ENCODE assay signal across 18 cellular contexts in the genomic region with DNA sequence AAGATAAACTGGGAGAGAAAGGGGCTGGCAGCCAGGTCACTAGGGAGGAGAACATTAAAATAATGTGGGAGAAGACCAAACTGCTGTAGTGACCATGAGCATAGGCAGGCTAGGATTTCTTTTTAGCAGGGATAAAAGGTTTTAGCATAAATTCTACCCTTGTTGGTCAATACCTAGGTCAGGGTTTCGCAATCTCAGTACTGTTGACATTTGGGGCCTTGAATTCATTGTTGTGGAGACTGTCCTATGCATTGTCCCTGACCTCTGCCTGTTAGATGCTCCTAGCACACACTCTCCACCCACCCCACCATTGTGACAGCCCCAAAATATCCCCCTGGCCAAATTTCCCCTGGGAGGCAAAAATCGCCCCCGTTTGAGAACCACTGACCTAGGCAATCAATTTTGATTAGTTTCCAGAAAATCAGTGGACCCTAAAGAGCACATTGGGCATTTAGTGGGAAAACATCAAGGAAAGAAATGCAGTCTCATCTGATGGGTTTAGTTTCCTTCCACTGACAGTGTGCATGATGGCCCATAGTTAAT.
A peak's percentile ranks its signal among the peaks of the same experiment; 100 is the strongest.
DNase-seq lines count a peak whose midpoint lies in the region; ATAC-seq and TF ChIP-seq lines count a peak whose summit lies in the region.
"Had no signal": no experiment of that assay in that cellular context is flagged by ENCODE, and none has a peak within 500 bp of the region (broad histone marks: within the 10 kb centered on the region; RNA-seq: fewer than 3 reads in every experiment).

No MANE protein-coding gene starts in this region.

- H3K4me1 Mint-ChIP-seq in GM23338 (peaks cover 44% of the 10 kb centered on the region), endodermal cell (peaks cover 25% of the 10 kb centered on the region), osteocyte (ENCODE audit: unreplicated experiment) (peaks cover 33% of the 10 kb centered on the region)
- H3K4me1 Mint-ChIP-seq: IgD-negative memory B cell had no signal

- H3K9ac ChIP-seq in endodermal cell (ENCODE audit: extremely low read depth, low read length, poor library complexity, severe bottlenecking) = no peak overlapping the region

- WGBS in endodermal cell (ENCODE audit: insufficient coverage in 1 of 2, insufficient read length in 1 of 2), 2 experiments = 84 to 89% methylated on average over 3 of the region's 3 CpGs

- no peak for ATAC-seq in GM23338
- ATAC-seq in HG03439 (IDR thresholded peaks at IDR 0.05; ENCODE audit: unreplicated experiment) = no peak
- ATAC-seq: CD8-positive, alpha-beta T cell had no signal

- TF ChIP-seq CTCF in GM23338 (conservative IDR thresholded peaks at IDR 0.05; ENCODE audit: low read depth in 2 of 2) = no peak
- TF ChIP-seq CTCF in endodermal cell (conservative IDR thresholded peaks at IDR 0.05) = no peak
- no peak for TF ChIP-seq CTCF in osteocyte (IDR thresholded peaks at IDR 0.05)
- TF ChIP-seq CTCF in osteoblast (IDR thresholded peaks at IDR 0.05; ENCODE audit: extremely low read depth, low read depth, low read length) = no peak

- TF ChIP-seq RAD21 in Ishikawa (IDR thresholded peaks at IDR 0.05; ENCODE audit: low read depth) = no peak

- no peak overlapping the region for H3K4me3 Mint-ChIP-seq in GM23338
- H3K4me3 Mint-ChIP-seq in endodermal cell = no peak overlapping the region
- H3K4me3 Mint-ChIP-seq in osteocyte (ENCODE audit: unreplicated experiment) = no peak overlapping the region
- H3K4me3 Mint-ChIP-seq: CD8-positive, alpha-beta T cell; IgD-negative memory B cell had no signal

- H3K36me3 Mint-ChIP-seq in GM23338 (ENCODE audit: low read depth) (no peaks in the 10 kb centered on the region; the same call in 2 of the 3 replicates), endodermal cell (ENCODE audit: low read depth) (no peaks in the 10 kb centered on the region), osteocyte (ENCODE audit: unreplicated experiment) (no peaks in the 10 kb centered on the region)
- H3K36me3 Mint-ChIP-seq: CD8-positive, alpha-beta T cell; IgD-negative memory B cell had no signal

- H3K4me3 ChIP-seq in GM23338 (no peak overlapping the region), endodermal cell (ENCODE audit: low read length) (no peak overlapping the region), osteoblast (ENCODE audit: insufficient read depth, low read length) (no peak overlapping the region)
- H3K4me3 ChIP-seq: SJSA1 had no signal

- no peak overlapping the region for H2AFZ ChIP-seq in GM23338
- H2AFZ ChIP-seq in osteoblast (ENCODE audit: low read length) = no peak overlapping the region

- no peak for TF ChIP-seq EP300 in Ishikawa (IDR thresholded peaks at IDR 0.05; ENCODE audit: borderline replicate concordance)

- no peak overlapping the region for H3K27ac Mint-ChIP-seq in GM23338
- peak overlapping the region; percentile 76 for H3K27ac Mint-ChIP-seq in endodermal cell
- peak overlapping the region; percentile 92 for H3K27ac Mint-ChIP-seq in osteocyte (ENCODE audit: unreplicated experiment)
- H3K27ac Mint-ChIP-seq: CD8-positive, alpha-beta T cell; IgD-negative memory B cell had no signal

- no peak overlapping the region for H3K27ac ChIP-seq in GM23338 (ENCODE audit: low read depth)
- peak overlapping the region; percentile 92 for H3K27ac ChIP-seq in endodermal cell (ENCODE audit: low read depth, low read length)
- no peak overlapping the region for H3K27ac ChIP-seq in osteoblast (ENCODE audit: low read depth, low read length)
- H3K27ac ChIP-seq: RWPE1, SJSA1 had no signal

- H3K9me3 ChIP-seq in endodermal cell (ENCODE audit: control insufficient read depth, low read length) (no peaks in the 10 kb centered on the region), osteoblast (ENCODE audit: low read depth, low read length) (no peaks in the 10 kb centered on the region)
- H3K9me3 ChIP-seq: SJSA1 had no signal

- peaks cover 15% of the 10 kb centered on the region for H3K27me3 Mint-ChIP-seq in GM23338 (ENCODE audit: insufficient read depth, low read depth, poor library complexity)
- H3K27me3 Mint-ChIP-seq in endodermal cell (ENCODE audit: insufficient read depth) = no peaks in the 10 kb centered on the region
- no peaks in the 10 kb centered on the region for H3K27me3 Mint-ChIP-seq in osteocyte (ENCODE audit: unreplicated experiment)
- H3K27me3 Mint-ChIP-seq: IgD-negative memory B cell had no signal

- H3K36me3 ChIP-seq in GM23338 (ENCODE audit: insufficient read depth) (no peaks in the 10 kb centered on the region), endodermal cell (ENCODE audit: control insufficient read depth, insufficient read depth, low read length) (no peaks in the 10 kb centered on the region), osteoblast (ENCODE audit: insufficient read depth, low read length) (no peaks in the 10 kb centered on the region)
- H3K36me3 ChIP-seq: SJSA1 had no signal

- H3K4me2 ChIP-seq in GM23338 (0 out of 2 replicates have a peak overlapping the region, but pooled peaks have one; percentile 37), osteoblast (ENCODE audit: insufficient read depth, low read length) (no peak overlapping the region)

- DNase-seq in GM23338 (ENCODE audit: low spot score) = no peak
- DNase-seq in endodermal cell = no peak
- DNase-seq in osteocyte (ENCODE audit: extremely low spot score, unreplicated experiment) = no peak
- no peak for DNase-seq in D341Med (ENCODE audit: low spot score)
- no peak for DNase-seq in osteoblast (ENCODE audit: insufficient read length, low spot score, missing footprints)
- DNase-seq in AG08396 (ENCODE audit: low spot score) = no peak
- DNase-seq: CD8-positive, alpha-beta T cell; DMS 273 treated with DMSO at 0.1 percent for 48 hours; NCI-H1048; NCI-H2081 treated with DMSO at 0.1 percent for 48 hours; NCI-H2227 treated with DMSO at 0.1 percent for 48 hours; NCI-H524 treated with DMSO at 0.1 percent for 48 hours; NK-92 treated with Interleukin-12 subunit alpha and Interleukin-12 subunit beta, amount 100 ng/mL, for 24 hours had no signal

- H4K20me1 ChIP-seq in GM23338 (replicated peaks; ENCODE audit: insufficient read depth) (no peaks in the 10 kb centered on the region), osteoblast (ENCODE audit: insufficient read depth, low read length) (no peaks in the 10 kb centered on the region)

- H3K79me2 ChIP-seq in GM23338 (replicated peaks; ENCODE audit: insufficient read depth) (no peaks in the 10 kb centered on the region), osteoblast (ENCODE audit: insufficient read depth, low read length) (no peaks in the 10 kb centered on the region)

- H3K9me2 ChIP-seq in GM23338 (ENCODE audit: insufficient read depth) = peaks cover 7% of the 10 kb centered on the region

- H3K4me1 ChIP-seq in GM23338 (ENCODE audit: insufficient read depth) (peaks cover 33% of the 10 kb centered on the region), endodermal cell (ENCODE audit: control insufficient read depth, insufficient read depth, low read length) (peaks cover 12% of the 10 kb centered on the region), osteoblast (ENCODE audit: insufficient read depth, low read length) (no peaks in the 10 kb centered on the region)

- peaks cover 2% of the 10 kb centered on the region; the same call in 1 of the 3 replicates for H3K9me3 Mint-ChIP-seq in GM23338
- no peaks in the 10 kb centered on the region for H3K9me3 Mint-ChIP-seq in endodermal cell
- no peaks in the 10 kb centered on the region for H3K9me3 Mint-ChIP-seq in osteocyte (ENCODE audit: unreplicated experiment)
- H3K9me3 Mint-ChIP-seq: CD8-positive, alpha-beta T cell had no signal

- H3K27me3 ChIP-seq in GM23338 (ENCODE audit: insufficient read depth) (no peaks in the 10 kb centered on the region), endodermal cell (ENCODE audit: control insufficient read depth, insufficient read depth, low read length, poor library complexity, severe bottlenecking) (no peaks in the 10 kb centered on the region), osteoblast (ENCODE audit: insufficient read depth, low read length) (no peaks in the 10 kb centered on the region)
- H3K27me3 ChIP-seq: SJSA1 had no signal

- H3F3A ChIP-seq in GM23338 (replicated peaks; ENCODE audit: low read depth) = no peaks in the 10 kb centered on the region

TF ChIP-seq in Ishikawa, 13 proteins besides CTCF, POLR2A, EP300 and RAD21:
- TF ChIP-seq NFIC (IDR thresholded peaks at IDR 0.05) = no peak
- no peak for TF ChIP-seq FOXM1 (IDR thresholded peaks at IDR 0.05; ENCODE audit: borderline replicate concordance, low read depth)
- TF ChIP-seq CEBPB (IDR thresholded peaks at IDR 0.05) = peak; percentile 91
- TF ChIP-seq EGR1 (IDR thresholded peaks at IDR 0.05) = no peak
TF ChIP-seq in Ishikawa: peak in this region for 1.
